Comparison of ENCODE assay signal across 29 cellular contexts in the genomic region with DNA sequence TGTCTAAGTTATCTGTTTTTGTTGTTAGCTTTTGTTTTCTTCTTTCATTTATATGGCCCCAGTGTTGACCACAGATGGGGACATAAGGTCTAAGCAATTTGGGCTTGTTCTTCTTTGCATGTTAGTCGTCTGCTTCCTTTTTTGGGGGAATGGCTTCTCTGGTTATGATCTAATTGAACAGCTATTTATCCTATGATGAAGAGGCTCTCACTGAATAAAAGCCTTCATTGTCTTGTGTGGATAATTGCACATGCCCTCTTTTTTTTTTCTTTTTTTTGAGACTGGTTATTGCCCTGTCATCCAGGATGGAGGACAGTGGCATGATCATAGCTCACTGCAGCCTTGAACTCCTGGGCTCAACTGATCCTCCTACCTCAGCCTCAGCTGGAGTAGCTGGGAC. TPM values are rescaled to one million over a fixed set of nuclear protein-coding genes. Genes with fewer than 3 reads are reported as not detected.
DNase-seq lines count a peak whose midpoint lies in the region; ATAC-seq and TF ChIP-seq lines count a peak whose summit lies in the region.
"Had no signal": no experiment of that assay in that cellular context is flagged by ENCODE, and none has a peak within 500 bp of the region (broad histone marks: within the 10 kb centered on the region; RNA-seq: fewer than 3 reads in every experiment).

No MANE protein-coding gene starts in this region.

- TF ChIP-seq CTCF in foreskin fibroblast (IDR thresholded peaks at IDR 0.05; ENCODE audit: low read depth, low read length) = no peak

- H3K27ac Mint-ChIP-seq in activated T-cell treated with anti-CD3 and anti-CD28 coated beads, Interleukin-2, amount 50 U/mL, for 72 hours = peak overlapping the region; percentile 83
- H3K27ac Mint-ChIP-seq in activated T-helper 17 cell treated with anti-CD3 and anti-CD28 coated beads, Interleukin-2, amount 50 U/mL, for 72 hours = peak overlapping the region; percentile 39
- H3K27ac Mint-ChIP-seq in naive B cell = peak overlapping the region in 4 of 6 donors; percentile 16 to 77 (median 48)
- H3K27ac Mint-ChIP-seq: neural progenitor cell had no signal

- H3K27me3 Mint-ChIP-seq in activated T-cell treated with anti-CD3 and anti-CD28 coated beads, Interleukin-2, amount 50 U/mL, for 72 hours (ENCODE audit: low read depth) = no peaks in the 10 kb centered on the region
- H3K27me3 Mint-ChIP-seq in activated T-helper 17 cell treated with anti-CD3 and anti-CD28 coated beads, Interleukin-2, amount 50 U/mL, for 72 hours = no peaks in the 10 kb centered on the region
- no peaks in the 10 kb centered on the region for H3K27me3 Mint-ChIP-seq in naive B cell

- DNase-seq in activated T-cell treated with anti-CD3 and anti-CD28 coated beads, Interleukin-2, amount 50 U/mL, for 72 hours = no peak
- no peak for DNase-seq in activated T-cell treated with anti-CD3 and anti-CD28 coated beads, Interleukin-2, amount 50 U/mL, for 48 hours
- DNase-seq in HT1080 (ENCODE audit: low read depth) = peak; percentile 74
- no peak for DNase-seq in naive B cell
- no peak for DNase-seq in midbrain (lab: John Stamatoyannopoulos, UW)
- no peak for DNase-seq in foreskin fibroblast
- no peak for DNase-seq in inferior parietal cortex (ENCODE audit: extremely low spot score)
- DNase-seq: cerebellar nuclear complex, COR-L47, DMS53, dorsolateral prefrontal cortex, GDM1, KG1, left ventricle myocardium inferior, NCI-H1417, NCI-H2029 treated with DMSO at 0.1 percent for 48 hours, NCI-H226, upper lobe of left lung had no signal

- peaks cover 10 to 38% of the 10 kb centered on the region in 2 donors for H3K36me3 Mint-ChIP-seq in activated T-cell treated with anti-CD3 and anti-CD28 coated beads, Interleukin-2, amount 50 U/mL, for 72 hours (ENCODE audit: insufficient read depth in 2 of 2)
- peaks cover 100% of the 10 kb centered on the region for H3K36me3 Mint-ChIP-seq in activated T-helper 17 cell treated with anti-CD3 and anti-CD28 coated beads, Interleukin-2, amount 50 U/mL, for 72 hours (ENCODE audit: low read depth)
- peaks cover 30 to 46% of the 10 kb centered on the region in 2 donors for H3K36me3 Mint-ChIP-seq in naive B cell

- no peaks in the 10 kb centered on the region for H3K9me3 Mint-ChIP-seq in activated T-cell treated with anti-CD3 and anti-CD28 coated beads, Interleukin-2, amount 50 U/mL, for 72 hours
- no peaks in the 10 kb centered on the region for H3K9me3 Mint-ChIP-seq in activated T-helper 17 cell treated with anti-CD3 and anti-CD28 coated beads, Interleukin-2, amount 50 U/mL, for 72 hours
- no peaks in the 10 kb centered on the region for H3K9me3 Mint-ChIP-seq in naive B cell
- H3K9me3 Mint-ChIP-seq: brain, neural progenitor cell had no signal

- H3K4me3 Mint-ChIP-seq in activated T-cell treated with anti-CD3 and anti-CD28 coated beads, Interleukin-2, amount 50 U/mL, for 72 hours = no peak overlapping the region
- H3K4me3 Mint-ChIP-seq in activated T-helper 17 cell treated with anti-CD3 and anti-CD28 coated beads, Interleukin-2, amount 50 U/mL, for 72 hours = no peak overlapping the region
- H3K4me3 Mint-ChIP-seq in naive B cell = no peak overlapping the region
- H3K4me3 Mint-ChIP-seq: brain, neural progenitor cell had no signal

- H3K4me3 ChIP-seq in foreskin fibroblast (ENCODE audit: low read depth in 1 of 2, low read length in 2 of 2) = no peak overlapping the region
- H3K4me3 ChIP-seq: dorsolateral prefrontal cortex, left ventricle myocardium inferior, neural progenitor cell, right atrium auricular region, SJSA1, upper lobe of left lung had no signal

- H3K4me1 Mint-ChIP-seq in activated T-cell treated with anti-CD3 and anti-CD28 coated beads, Interleukin-2, amount 50 U/mL, for 72 hours (ENCODE audit: low read depth) = peaks cover 17% of the 10 kb centered on the region
- peaks cover 4% of the 10 kb centered on the region for H3K4me1 Mint-ChIP-seq in activated T-helper 17 cell treated with anti-CD3 and anti-CD28 coated beads, Interleukin-2, amount 50 U/mL, for 72 hours
- peaks cover 0 to 12% (median 3%) of the 10 kb centered on the region in 3 donors for H3K4me1 Mint-ChIP-seq in naive B cell
- H3K4me1 Mint-ChIP-seq: neural progenitor cell had no signal

- ATAC-seq in activated T-cell treated with anti-CD3 and anti-CD28 coated beads, Interleukin-2, amount 50 U/mL, for 72 hours (replicated peaks in 1 of 2) = no peak
- no peak for ATAC-seq in activated T-helper 17 cell treated with anti-CD3 and anti-CD28 coated beads, Interleukin-2, amount 50 U/mL, for 72 hours (replicated peaks)
- no peak for ATAC-seq in naive B cell (ENCODE audit: low read depth in 2 of 2)
- ATAC-seq: HCT116 had no signal

RNA-seq across cellular contexts. Expression of a gene that starts 13.7 kb away (rescaled TPM):
- total RNA-seq in activated T-cell treated with anti-CD3 and anti-CD28 coated beads, Interleukin-2, amount 50 U/mL, for 72 hours = 100 to 1,000 TPM in 1 of 2 donors, 10 to 100 TPM in 1; 98.1 to 114 TPM
- 62.0 and 83.4 TPM in 2 replicates for total RNA-seq in HT1080 (2014; rRNA removed; shearing (Covaris generic))
- polyA plus RNA-seq in HT1080 (2015; cell fraction: cytosol; rRNA removed) = 81.0 and 84.8 TPM in 2 replicates
- 70.5 and 86.1 TPM in 2 replicates for polyA plus RNA-seq in HT1080 (2015; cell fraction: nucleus; rRNA removed)
- 10 to 100 TPM; 82.1 to 85.5 TPM for total RNA-seq in activated T-helper 17 cell treated with anti-CD3 and anti-CD28 coated beads, Interleukin-2, amount 50 U/mL, for 72 hours
- 100 to 1,000 TPM; 211 to 267 (median 255) TPM for polyA plus RNA-seq in naive B cell (ENCODE audit: low read depth in 6 of 6)

RNA-seq across cellular contexts. Expression of a gene that starts 31.1 kb away (rescaled TPM):
- not detected for total RNA-seq in activated T-cell treated with anti-CD3 and anti-CD28 coated beads, Interleukin-2, amount 50 U/mL, for 72 hours
- total RNA-seq in HT1080 (2014; rRNA removed; shearing (Covaris generic)) = not detected in 2 replicates
- 0.14 and 0.34 TPM in 2 replicates for polyA plus RNA-seq in HT1080 (2015; cell fraction: cytosol; rRNA removed)
- 0.19 TPM in 1 of 2 replicates, not detected in the other for polyA plus RNA-seq in HT1080 (2015; cell fraction: nucleus; rRNA removed)
- total RNA-seq in activated T-helper 17 cell treated with anti-CD3 and anti-CD28 coated beads, Interleukin-2, amount 50 U/mL, for 72 hours = not detected
- not detected for polyA plus RNA-seq in naive B cell (ENCODE audit: low read depth in 6 of 6)
- total RNA-seq: A673; endothelial cell of umbilical vein; glomerular endothelial cell; SJSA1; T-helper 1 cell treated with Interleukin-12 subunit alpha and Interleukin-12 subunit beta and Interleukin-4 antibody, amounts not matched to agents 30 ng/mL and 1 ng/mL, for 36 hours had no signal
- polyA plus RNA-seq: BJ, endothelial cell of umbilical vein had no signal
